ENCODE assay signal across 14 cellular contexts in genomic region chr4:105988671-105989070, GRCh38.
DNase-seq lines count a peak whose midpoint lies in the region; ATAC-seq and TF ChIP-seq lines count a peak whose summit lies in the region.
"Had no signal": no experiment of that assay in that cellular context is flagged by ENCODE, and none has a peak within 500 bp of the region (broad histone marks: within the 10 kb centered on the region; RNA-seq: fewer than 3 reads in every experiment).

No MANE protein-coding gene starts in this region.

- H3K4me3 Mint-ChIP-seq in natural killer cell: no peak overlapping the region
- H3K4me3 Mint-ChIP-seq: CD4-positive, CD25-positive, alpha-beta regulatory T cell; CD8-positive, alpha-beta memory T cell had no signal

- H2BK15ac ChIP-seq in mesenchymal stem cell (ENCODE audit: low read depth, poor library complexity, severe bottlenecking): no peak overlapping the region

- no peak overlapping the region for H2BK120ac ChIP-seq in mesenchymal stem cell (ENCODE audit: low read depth, low read length)

- no peak overlapping the region for H2BK5ac ChIP-seq in mesenchymal stem cell (ENCODE audit: low read depth, low read length, poor library complexity, severe bottlenecking)

- WGBS in mesenchymal stem cell: 43% methylated on average over 2 of the region's 2 CpGs

- H3K36me3 Mint-ChIP-seq in natural killer cell: peaks cover 8% of the 10 kb centered on the region
- H3K36me3 Mint-ChIP-seq: CD4-positive, CD25-positive, alpha-beta regulatory T cell; CD8-positive, alpha-beta memory T cell had no signal

- TF ChIP-seq CTCF in ascending aorta (IDR thresholded peaks at IDR 0.05) (no peak), thoracic aorta (IDR thresholded peaks at IDR 0.05) (no peak), natural killer cell (IDR thresholded peaks at IDR 0.05) (no peak)

- H3K27ac ChIP-seq in ascending aorta (peak overlapping the region; percentile 74 to 79), mesenchymal stem cell (ENCODE audit: low read length, poor library complexity, severe bottlenecking) (no peak overlapping the region), thoracic aorta (peak overlapping the region; percentile 49 to 64)
- H3K27ac ChIP-seq: GM23248 had no signal

- H4K91ac ChIP-seq in mesenchymal stem cell (ENCODE audit: low read length): peak overlapping the region; percentile 18

- H3K27ac Mint-ChIP-seq in natural killer cell: no peak overlapping the region
- H3K27ac Mint-ChIP-seq: CD4-positive, CD25-positive, alpha-beta regulatory T cell; CD8-positive, alpha-beta memory T cell had no signal

- H3K79me1 ChIP-seq in mesenchymal stem cell (replicated peaks; ENCODE audit: low read length, poor library complexity, severe bottlenecking): no peaks in the 10 kb centered on the region

- H3K27me3 ChIP-seq in ascending aorta: no peaks in the 10 kb centered on the region
- no peaks in the 10 kb centered on the region for H3K27me3 ChIP-seq in mesenchymal stem cell (ENCODE audit: control insufficient read depth in 1 of 2, insufficient read depth in 1 of 2, low read length in 2 of 2)
- H3K27me3 ChIP-seq in thoracic aorta (replicated peaks; ENCODE audit: insufficient read depth): no peaks in the 10 kb centered on the region
- H3K27me3 ChIP-seq: BE2C had no signal

- no peaks in the 10 kb centered on the region for H3K36me3 ChIP-seq in ascending aorta
- H3K36me3 ChIP-seq in mesenchymal stem cell (ENCODE audit: control insufficient read depth in 1 of 2, insufficient read depth in 2 of 2, low read depth in 1 of 2, low read length in 2 of 2): no peaks in the 10 kb centered on the region
- H3K36me3 ChIP-seq in thoracic aorta: no peaks in the 10 kb centered on the region
- H3K36me3 ChIP-seq: BE2C, HAP-1 had no signal

- peaks cover under 1 to 4% of the 10 kb centered on the region in 2 donors for H3K9me3 Mint-ChIP-seq in natural killer cell

- no peak overlapping the region for H2AFZ ChIP-seq in mesenchymal stem cell (ENCODE audit: low read depth, low read length)
- H2AFZ ChIP-seq: GM23248 had no signal

- H3K27me3 Mint-ChIP-seq in natural killer cell (ENCODE audit: low read depth in 2 of 2): no peaks in the 10 kb centered on the region
- H3K27me3 Mint-ChIP-seq: CD4-positive, CD25-positive, alpha-beta regulatory T cell had no signal

- ATAC-seq in thoracic aorta (ENCODE audit: insufficient number of reproducible peaks, low FRiP score, low read depth): no peak
- no peak for ATAC-seq in HG03135 (IDR thresholded peaks at IDR 0.05; ENCODE audit: unreplicated experiment)
- ATAC-seq in natural killer cell: no peak

- H3K9ac ChIP-seq in mesenchymal stem cell (ENCODE audit: low read length): no peak overlapping the region
- H3K9ac ChIP-seq: GM23248 had no signal

- H3K23ac ChIP-seq in mesenchymal stem cell (ENCODE audit: low read length in 2 of 2): no peak overlapping the region

- intact Hi-C loops in ascending aorta (cut with DNase I) (no loop called here), natural killer cell (cut with micrococcal nuclease) (no loop called here)

- H3K9me3 ChIP-seq in ascending aorta: no peaks in the 10 kb centered on the region
- H3K9me3 ChIP-seq in mesenchymal stem cell (ENCODE audit: control insufficient read depth, low read length): peaks cover 8% of the 10 kb centered on the region
- H3K9me3 ChIP-seq in thoracic aorta: no peaks in the 10 kb centered on the region
- H3K9me3 ChIP-seq: BE2C, Caco-2, HAP-1 had no signal

- no peak overlapping the region for H2AK5ac ChIP-seq in mesenchymal stem cell (ENCODE audit: low read length, severe bottlenecking)

- no peak overlapping the region for H3K14ac ChIP-seq in mesenchymal stem cell (ENCODE audit: low read length in 2 of 2)

- H3K4me3 ChIP-seq in ascending aorta: no peak overlapping the region
- no peak overlapping the region for H3K4me3 ChIP-seq in mesenchymal stem cell (ENCODE audit: insufficient read depth in 1 of 2, low read depth in 1 of 2, low read length in 2 of 2)
- H3K4me3 ChIP-seq in thoracic aorta: no peak overlapping the region
- H3K4me3 ChIP-seq: GM23248, HAP-1 had no signal

- DNase-seq in LHCN-M2 (ENCODE audit: low read depth): peak; percentile 8
- no peak for DNase-seq in ascending aorta (ENCODE audit: low spot score in 2 of 2)
- no peak for DNase-seq in mesenchymal stem cell
- no peak for DNase-seq in thoracic aorta (ENCODE audit: low spot score)
- no peak for DNase-seq in stimulated activated CD4-positive, alpha-beta T cell treated with anti-CD3 and anti-CD28 coated beads, Interleukin-12 subunit alpha, Interleukin-12 subunit beta, amount 100 ng/mL, for 4 hours
- DNase-seq in natural killer cell: no peak
- DNase-seq: BE2C; C1 segment of cervical spinal cord; Caco-2; CD4-positive, CD25-positive, alpha-beta regulatory T cell; CD8-positive, alpha-beta memory T cell; GM23248 had no signal

- H3K4me1 ChIP-seq in ascending aorta (peaks cover 8 to 12% of the 10 kb centered on the region in 2 donors), mesenchymal stem cell (ENCODE audit: control insufficient read depth, insufficient read depth, low read depth, low read length) (peaks cover 10% of the 10 kb centered on the region), thoracic aorta (ENCODE audit: control insufficient read depth in 1 of 2, low read depth in 2 of 2) (peaks cover 0 to 28% of the 10 kb centered on the region in 2 donors)
- H3K4me1 ChIP-seq: Caco-2, HAP-1 had no signal

- no peaks in the 10 kb centered on the region for H3K4me1 Mint-ChIP-seq in natural killer cell
- H3K4me1 Mint-ChIP-seq: CD4-positive, CD25-positive, alpha-beta regulatory T cell; CD8-positive, alpha-beta memory T cell had no signal

- no peak overlapping the region for H4K8ac ChIP-seq in mesenchymal stem cell (ENCODE audit: low read length)

- no peak overlapping the region for H3K18ac ChIP-seq in mesenchymal stem cell (ENCODE audit: low read depth in 1 of 2, low read length in 2 of 2)

- no peak overlapping the region for H3K4ac ChIP-seq in mesenchymal stem cell (ENCODE audit: low read depth in 1 of 2, low read length in 2 of 2)

- H2BK12ac ChIP-seq in mesenchymal stem cell (ENCODE audit: low read length in 2 of 2): no peak overlapping the region

- no peak overlapping the region for H3K4me2 ChIP-seq in mesenchymal stem cell (ENCODE audit: low read length, poor library complexity, severe bottlenecking)
